In genomic region chr15:98480858-98481257, GRCh38 we compare ENCODE assay signal across 1 cellular context.
TF ChIP-seq lines count a peak whose summit lies in the region.

No MANE protein-coding gene starts in this region.

TF ChIP-seq in SK-N-SH, 30 proteins besides CTCF, POLR2A, EP300 and RAD21 (continued from another document):
- TF ChIP-seq, protein P1, sequence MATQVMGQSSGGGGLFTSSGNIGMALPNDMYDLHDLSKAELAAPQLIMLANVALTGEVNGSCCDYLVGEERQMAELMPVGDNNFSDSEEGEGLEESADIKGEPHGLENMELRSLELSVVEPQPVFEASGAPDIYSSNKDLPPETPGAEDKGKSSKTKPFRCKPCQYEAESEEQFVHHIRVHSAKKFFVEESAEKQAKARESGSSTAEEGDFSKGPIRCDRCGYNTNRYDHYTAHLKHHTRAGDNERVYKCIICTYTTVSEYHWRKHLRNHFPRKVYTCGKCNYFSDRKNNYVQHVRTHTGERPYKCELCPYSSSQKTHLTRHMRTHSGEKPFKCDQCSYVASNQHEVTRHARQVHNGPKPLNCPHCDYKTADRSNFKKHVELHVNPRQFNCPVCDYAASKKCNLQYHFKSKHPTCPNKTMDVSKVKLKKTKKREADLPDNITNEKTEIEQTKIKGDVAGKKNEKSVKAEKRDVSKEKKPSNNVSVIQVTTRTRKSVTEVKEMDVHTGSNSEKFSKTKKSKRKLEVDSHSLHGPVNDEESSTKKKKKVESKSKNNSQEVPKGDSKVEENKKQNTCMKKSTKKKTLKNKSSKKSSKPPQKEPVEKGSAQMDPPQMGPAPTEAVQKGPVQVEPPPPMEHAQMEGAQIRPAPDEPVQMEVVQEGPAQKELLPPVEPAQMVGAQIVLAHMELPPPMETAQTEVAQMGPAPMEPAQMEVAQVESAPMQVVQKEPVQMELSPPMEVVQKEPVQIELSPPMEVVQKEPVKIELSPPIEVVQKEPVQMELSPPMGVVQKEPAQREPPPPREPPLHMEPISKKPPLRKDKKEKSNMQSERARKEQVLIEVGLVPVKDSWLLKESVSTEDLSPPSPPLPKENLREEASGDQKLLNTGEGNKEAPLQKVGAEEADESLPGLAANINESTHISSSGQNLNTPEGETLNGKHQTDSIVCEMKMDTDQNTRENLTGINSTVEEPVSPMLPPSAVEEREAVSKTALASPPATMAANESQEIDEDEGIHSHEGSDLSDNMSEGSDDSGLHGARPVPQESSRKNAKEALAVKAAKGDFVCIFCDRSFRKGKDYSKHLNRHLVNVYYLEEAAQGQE (IDR thresholded peaks at IDR 0.05; ENCODE audit: low read depth, low read length): no peak
- TF ChIP-seq FOXM1 (IDR thresholded peaks at IDR 0.05; ENCODE audit: low read depth): no peak
- TF ChIP-seq TEAD4 (IDR thresholded peaks at IDR 0.05; ENCODE audit: borderline replicate concordance, insufficient read depth): no peak
- TF ChIP-seq, protein P2, sequence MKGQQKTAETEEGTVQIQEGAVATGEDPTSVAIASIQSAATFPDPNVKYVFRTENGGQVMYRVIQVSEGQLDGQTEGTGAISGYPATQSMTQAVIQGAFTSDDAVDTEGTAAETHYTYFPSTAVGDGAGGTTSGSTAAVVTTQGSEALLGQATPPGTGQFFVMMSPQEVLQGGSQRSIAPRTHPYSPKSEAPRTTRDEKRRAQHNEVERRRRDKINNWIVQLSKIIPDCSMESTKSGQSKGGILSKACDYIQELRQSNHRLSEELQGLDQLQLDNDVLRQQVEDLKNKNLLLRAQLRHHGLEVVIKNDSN (IDR thresholded peaks at IDR 0.05; ENCODE audit: borderline replicate concordance, low read depth): no peak
- TF ChIP-seq, protein P3, sequence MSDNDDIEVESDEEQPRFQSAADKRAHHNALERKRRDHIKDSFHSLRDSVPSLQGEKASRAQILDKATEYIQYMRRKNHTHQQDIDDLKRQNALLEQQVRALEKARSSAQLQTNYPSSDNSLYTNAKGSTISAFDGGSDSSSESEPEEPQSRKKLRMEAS (IDR thresholded peaks at IDR 0.05; ENCODE audit: low read depth): no peak
- TF ChIP-seq GATA2 (CRISPR knock-in tag; IDR thresholded peaks at IDR 0.05): no peak
- TF ChIP-seq NFIC (IDR thresholded peaks at IDR 0.05; ENCODE audit: borderline replicate concordance): no peak
- no peak for TF ChIP-seq RCOR1 (IDR thresholded peaks at IDR 0.05; ENCODE audit: low read length)
- no peak for TF ChIP-seq EZH2phosphoT487 (IDR thresholded peaks at IDR 0.05; ENCODE audit: borderline replicate concordance, low read depth)
- TF ChIP-seq TAF1 (IDR thresholded peaks at IDR 0.05; ENCODE audit: borderline replicate concordance, low read depth, low read length): no peak
- TF ChIP-seq, protein P4, sequence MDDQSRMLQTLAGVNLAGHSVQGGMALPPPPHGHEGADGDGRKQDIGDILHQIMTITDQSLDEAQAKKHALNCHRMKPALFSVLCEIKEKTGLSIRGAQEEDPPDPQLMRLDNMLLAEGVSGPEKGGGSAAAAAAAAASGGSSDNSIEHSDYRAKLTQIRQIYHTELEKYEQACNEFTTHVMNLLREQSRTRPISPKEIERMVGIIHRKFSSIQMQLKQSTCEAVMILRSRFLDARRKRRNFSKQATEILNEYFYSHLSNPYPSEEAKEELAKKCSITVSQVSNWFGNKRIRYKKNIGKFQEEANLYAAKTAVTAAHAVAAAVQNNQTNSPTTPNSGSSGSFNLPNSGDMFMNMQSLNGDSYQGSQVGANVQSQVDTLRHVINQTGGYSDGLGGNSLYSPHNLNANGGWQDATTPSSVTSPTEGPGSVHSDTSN (IDR thresholded peaks at IDR 0.05): no peak
- no peak for TF ChIP-seq GABPA (IDR thresholded peaks at IDR 0.05; ENCODE audit: low read depth)
- no peak for TF ChIP-seq TCF12 (IDR thresholded peaks at IDR 0.05)
- no peak for TF ChIP-seq RFX5 (IDR thresholded peaks at IDR 0.05; ENCODE audit: low read length)
- no peak for TF ChIP-seq CHD2 (IDR thresholded peaks at IDR 0.05; ENCODE audit: low read length, partially characterized antibody)
- TF ChIP-seq JUND (IDR thresholded peaks at IDR 0.05): no peak
- no peak for TF ChIP-seq NRF1 (IDR thresholded peaks at IDR 0.05; ENCODE audit: low read depth, low read length)
